ENCODE assay signal across 8 cellular contexts in the genomic region with DNA sequence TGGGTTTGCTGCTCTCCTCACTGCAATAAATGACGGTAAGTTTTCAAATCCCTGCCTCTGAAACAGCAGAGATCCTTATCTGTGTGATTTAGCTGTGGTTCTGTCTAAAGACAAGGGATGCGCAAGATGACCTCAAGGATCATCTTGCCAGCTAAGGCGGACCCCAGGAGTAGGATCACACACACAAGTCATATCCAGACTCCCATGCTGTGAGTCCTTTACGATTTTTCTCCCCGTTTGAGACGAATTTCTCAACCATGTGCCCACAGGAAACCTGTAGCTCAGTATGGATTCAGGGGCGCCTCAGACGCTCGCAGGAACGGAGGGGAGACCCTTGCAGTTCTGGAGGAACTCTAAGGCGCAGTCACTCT. TPM values are rescaled to one million over a fixed set of nuclear protein-coding genes. Genes with fewer than 3 reads are reported as not detected.
DNase-seq lines count a peak whose midpoint lies in the region; ATAC-seq, FAIRE-seq and TF ChIP-seq lines count a peak whose summit lies in the region.

No MANE protein-coding gene starts in this region.

- peak overlapping the region; percentile 96 for H3K9ac ChIP-seq in endothelial cell of umbilical vein (replicated peaks; ENCODE audit: extremely low read depth, insufficient read depth, low read length)

- FAIRE-seq in endothelial cell of umbilical vein (lab: Jason Lieb, UNC) (no peak), D721Med (lab: Jason Lieb, UNC) (no peak)

- intact Hi-C loops in endothelial cell of umbilical vein (cut with micrococcal nuclease), result loop anchor here (5.0 to 10.0 kb wide), 2 partner anchors 54 to 566 kb away; a partner anchor contains a TSS

- 0 out of 2 replicates have a peak, but pooled peaks cover 11% of the 10 kb centered on the region for H3K4me1 Mint-ChIP-seq in HFFc6 (ENCODE audit: low read depth)
- peaks cover 7 to 10% of the 10 kb centered on the region in 2 donors for H3K4me1 Mint-ChIP-seq in natural killer cell treated with Interleukin-12 subunit alpha and Interleukin-12 subunit beta and Interleukin-15 and Interleukin-18, amount 100 ng/mL, for 72 hours (ENCODE audit: low read depth in 2 of 2)

- no peaks in the 10 kb centered on the region for H3K9me3 Mint-ChIP-seq in HFFc6
- H3K9me3 Mint-ChIP-seq in natural killer cell treated with Interleukin-12 subunit alpha and Interleukin-12 subunit beta and Interleukin-15 and Interleukin-18, amount 100 ng/mL, for 72 hours, result no peaks in the 10 kb centered on the region

- peak overlapping the region; percentile 65 for H2AFZ ChIP-seq in endothelial cell of umbilical vein (ENCODE audit: low read depth, low read length)

- no peaks in the 10 kb centered on the region for H3K9me1 ChIP-seq in endothelial cell of umbilical vein (replicated peaks; ENCODE audit: control insufficient read depth, extremely low read depth, insufficient read depth, low read length)

- no peaks in the 10 kb centered on the region for H3K36me3 Mint-ChIP-seq in HFFc6 (ENCODE audit: low read depth)
- H3K36me3 Mint-ChIP-seq in natural killer cell treated with Interleukin-12 subunit alpha and Interleukin-12 subunit beta and Interleukin-15 and Interleukin-18, amount 100 ng/mL, for 72 hours, result no peaks in the 10 kb centered on the region

- peak overlapping the region; percentile 98 for H3K27ac Mint-ChIP-seq in HFFc6
- H3K27ac Mint-ChIP-seq in natural killer cell treated with Interleukin-12 subunit alpha and Interleukin-12 subunit beta and Interleukin-15 and Interleukin-18, amount 100 ng/mL, for 72 hours, result peak overlapping the region; percentile 91 to 95

- H3K9me3 ChIP-seq in endothelial cell of umbilical vein (replicated peaks; ENCODE audit: control insufficient read depth, insufficient read depth, low read length), result no peaks in the 10 kb centered on the region

- no peaks in the 10 kb centered on the region for H3K36me3 ChIP-seq in endothelial cell of umbilical vein (ENCODE audit: control insufficient read depth in 2 of 2, extremely low read depth in 1 of 2, insufficient read depth in 2 of 2, low read length in 2 of 2)

- dilution Hi-C loops in endothelial cell of umbilical vein (cut with MboI; ENCODE audit: extremely low pct_ligation_motif_present, low sequenced_read_pairs), result no loop called here

- POLR2A ChIA-PET in RWPE1 (lab: Yijun Ruan, JAX; ENCODE audit: low non-redundant PET), result no interaction called here
- POLR2A ChIA-PET in endothelial cell of umbilical vein (lab: Charles Lee), result interaction anchor here (0.7 to 1.1 kb wide), 2 partner anchors 11 to 240 kb away, joined by 3 to 6 read pairs; a partner anchor contains a TSS

- H3K27me3 ChIP-seq in endothelial cell of umbilical vein (ENCODE audit: control insufficient read depth in 2 of 2, insufficient read depth in 2 of 2, low read length in 2 of 2), result no peaks in the 10 kb centered on the region

- H3K27ac ChIP-seq in RWPE1 (peak overlapping the region; percentile 77), endothelial cell of umbilical vein (ENCODE audit: insufficient read depth, low read depth, low read length) (peak overlapping the region; percentile 34)

- H3K4me3 ChIP-seq in GM12875 (ENCODE audit: low read depth, low read length), result peak overlapping the region; percentile 65
- peak overlapping the region; percentile 94 to 97 (median 96) for H3K4me3 ChIP-seq in endothelial cell of umbilical vein (replicated peaks in 1 of 3; ENCODE audit: insufficient read depth in 1 of 3, low read depth in 1 of 3, low read length in 3 of 3)

- DNase-seq in HFFc6, result peak; percentile 36
- DNase-seq in RWPE1 (ENCODE audit: low spot score), result peak; percentile 29
- DNase-seq in endothelial cell of umbilical vein (ENCODE audit: low read depth, low spot score), result peak; percentile 61
- no peak for DNase-seq in natural killer cell treated with Interleukin-12 subunit alpha and Interleukin-12 subunit beta and Interleukin-15 and Interleukin-18, amount 100 ng/mL, for 72 hours (ENCODE audit: low spot score)
- DNase-seq in D721Med (ENCODE audit: insufficient read length, low spot score), result no peak
- no peak for DNase-seq in NCI-H2196 (lab: John Stamatoyannopoulos, UW; ENCODE audit: unreplicated experiment)

- peak; percentile 33 to 54 for ATAC-seq in natural killer cell treated with Interleukin-12 subunit alpha and Interleukin-12 subunit beta and Interleukin-15 and Interleukin-18, amount 100 ng/mL, for 72 hours
- ATAC-seq in GM18502 (IDR thresholded peaks at IDR 0.05; ENCODE audit: poor library complexity, unreplicated experiment), result no peak

- CTCF ChIA-PET in RWPE1 (lab: Yijun Ruan, JAX) (interaction anchor here (0.5 to 1.5 kb wide), 17 partner anchors 9 to 935 kb away, joined by 3 to 10 read pairs (median 3); a partner anchor contains a TSS), endothelial cell of umbilical vein (lab: Charles Lee) (interaction anchor here (0.6 to 2.6 kb wide), 28 partner anchors 8 to 569 kb away, joined by 3 to 22 read pairs (median 4); a partner anchor contains a TSS)

- H4K20me1 ChIP-seq in endothelial cell of umbilical vein (replicated peaks; ENCODE audit: control insufficient read depth, extremely low read depth, insufficient read depth, low read length), result peaks cover 3% of the 10 kb centered on the region

- peaks cover 12% of the 10 kb centered on the region for H3K4me1 ChIP-seq in endothelial cell of umbilical vein (ENCODE audit: control insufficient read depth, extremely low read depth, insufficient read depth, low read length)

- no peaks in the 10 kb centered on the region; the same call in 1 of the 2 replicates for H3K27me3 Mint-ChIP-seq in HFFc6 (ENCODE audit: insufficient read depth)
- peaks cover 6 to 7% of the 10 kb centered on the region in 2 donors for H3K27me3 Mint-ChIP-seq in natural killer cell treated with Interleukin-12 subunit alpha and Interleukin-12 subunit beta and Interleukin-15 and Interleukin-18, amount 100 ng/mL, for 72 hours

- peaks cover 50% of the 10 kb centered on the region for H3K79me2 ChIP-seq in endothelial cell of umbilical vein (ENCODE audit: control insufficient read depth, insufficient read depth, low read length)

- no peak overlapping the region for H3K4me3 Mint-ChIP-seq in HFFc6
- H3K4me3 Mint-ChIP-seq in natural killer cell treated with Interleukin-12 subunit alpha and Interleukin-12 subunit beta and Interleukin-15 and Interleukin-18, amount 100 ng/mL, for 72 hours, result peak overlapping the region; percentile 93

- H3K4me2 ChIP-seq in endothelial cell of umbilical vein (ENCODE audit: insufficient read depth, low read length), result peak overlapping the region; percentile 97

- no peak for TF ChIP-seq POLR2A in endothelial cell of umbilical vein (IDR thresholded peaks at IDR 0.05; ENCODE audit: low read depth, low read length)

- BruUV-seq in endothelial cell of umbilical vein (replicated peaks; lab: Mats Ljungman, UMichigan), result TSS peak; percentile 44

- TF ChIP-seq CTCF in GM12875 (IDR thresholded peaks at IDR 0.05; ENCODE audit: borderline replicate concordance, insufficient read depth, low read depth, low read length) (no peak), HFFc6 (IDR thresholded peaks at IDR 0.05) (no peak), RWPE1 (conservative IDR thresholded peaks at IDR 0.05; ENCODE audit: low read depth) (no peak), endothelial cell of umbilical vein (IDR thresholded peaks at IDR 0.05; ENCODE audit: extremely low read depth in 1 of 2, insufficient read depth in 1 of 2, low read depth in 1 of 2, low read length in 2 of 2) (no peak), D721Med (IDR thresholded peaks at IDR 0.05; ENCODE audit: insufficient read depth, missing control alignments) (no peak)

RNA-seq across cellular contexts. Expression of a gene that starts 11.1 kb away (rescaled TPM):
- 100 to 1,000 TPM; 222 to 286 (median 236) TPM for total RNA-seq in HFFc6 (2021; fragmentation: NEBNext Ultra II Directional; extraction: Animal tissue kit (Norgen Biotek cat#: 25700))
- 165 and 170 TPM in 2 replicates for total RNA-seq in endothelial cell of umbilical vein
- 120 and 130 TPM in 2 replicates for polyA plus RNA-seq in endothelial cell of umbilical vein
- 110 and 121 TPM in 2 replicates for polyA plus RNA-seq in endothelial cell of umbilical vein (2011; cell fraction: cytosol; rRNA removed)
- 166 and 178 TPM in 2 replicates for polyA plus RNA-seq in endothelial cell of umbilical vein (2011; cell fraction: nucleus; rRNA removed)
- polyA plus RNA-seq in endothelial cell of umbilical vein (2012), result 149 and 151 TPM in 2 replicates
- 220 and 227 TPM in 2 replicates for polyA minus RNA-seq in endothelial cell of umbilical vein
- polyA minus RNA-seq in endothelial cell of umbilical vein (2011; cell fraction: cytosol; rRNA and poly(A)+ RNA removed), result 83.8 TPM
- polyA minus RNA-seq in endothelial cell of umbilical vein (2011; cell fraction: nucleus; rRNA and poly(A)+ RNA removed), result 58.7 and 74.9 TPM in 2 replicates
- total RNA-seq in natural killer cell treated with Interleukin-12 subunit alpha and Interleukin-12 subunit beta and Interleukin-15 and Interleukin-18, amount 100 ng/mL, for 72 hours, result 100 to 1,000 TPM in 1 of 2 donors, 10 to 100 TPM in 1; 97.8 to 106 TPM

RNA-seq across cellular contexts. Expression of a gene that starts 30.2 kb away (rescaled TPM):
- total RNA-seq in HFFc6 (2021; fragmentation: NEBNext Ultra II Directional; extraction: Animal tissue kit (Norgen Biotek cat#: 25700)), result 1 to 10 TPM in 5 of 6 experiments, under 1 TPM in 1; 0.53 to 2.3 (median 1.4) TPM
- total RNA-seq in endothelial cell of umbilical vein, result 0.51 and 0.71 TPM in 2 replicates
- polyA plus RNA-seq in endothelial cell of umbilical vein, result 0.16 and 0.17 TPM in 2 replicates
- polyA plus RNA-seq in endothelial cell of umbilical vein (2011; cell fraction: cytosol; rRNA removed), result 0.07 and 0.13 TPM in 2 replicates
- polyA plus RNA-seq in endothelial cell of umbilical vein (2011; cell fraction: nucleus; rRNA removed), result 0.17 TPM in 1 of 2 replicates, not detected in the other
- 0.12 and 0.40 TPM in 2 replicates for polyA plus RNA-seq in endothelial cell of umbilical vein (2012)
- not detected in 2 replicates for polyA minus RNA-seq in endothelial cell of umbilical vein
- 1.0 TPM for polyA minus RNA-seq in endothelial cell of umbilical vein (2011; cell fraction: cytosol; rRNA and poly(A)+ RNA removed)
- not detected in 2 replicates for polyA minus RNA-seq in endothelial cell of umbilical vein (2011; cell fraction: nucleus; rRNA and poly(A)+ RNA removed)
- 1 to 10 TPM; 1.7 to 2.2 TPM for total RNA-seq in natural killer cell treated with Interleukin-12 subunit alpha and Interleukin-12 subunit beta and Interleukin-15 and Interleukin-18, amount 100 ng/mL, for 72 hours

RNA-seq across cellular contexts. Expression of a gene that starts 30.3 kb away (rescaled TPM):
- 10 to 100 TPM; 30.7 to 37.7 (median 33.4) TPM for total RNA-seq in HFFc6 (2021; fragmentation: NEBNext Ultra II Directional; extraction: Animal tissue kit (Norgen Biotek cat#: 25700))
- 21.7 and 24.9 TPM in 2 replicates for total RNA-seq in endothelial cell of umbilical vein
- 46.3 and 53.0 TPM in 2 replicates for polyA plus RNA-seq in endothelial cell of umbilical vein
- 32.1 and 36.6 TPM in 2 replicates for polyA plus RNA-seq in endothelial cell of umbilical vein (2011; cell fraction: cytosol; rRNA removed)
- 25.6 and 29.4 TPM in 2 replicates for polyA plus RNA-seq in endothelial cell of umbilical vein (2011; cell fraction: nucleus; rRNA removed)
- 18.2 and 22.5 TPM in 2 replicates for polyA plus RNA-seq in endothelial cell of umbilical vein (2012)
- 32.4 and 35.7 TPM in 2 replicates for polyA minus RNA-seq in endothelial cell of umbilical vein
- polyA minus RNA-seq in endothelial cell of umbilical vein (2011; cell fraction: cytosol; rRNA and poly(A)+ RNA removed), result 58.5 TPM
- 5.0 and 5.5 TPM in 2 replicates for polyA minus RNA-seq in endothelial cell of umbilical vein (2011; cell fraction: nucleus; rRNA and poly(A)+ RNA removed)
- total RNA-seq in natural killer cell treated with Interleukin-12 subunit alpha and Interleukin-12 subunit beta and Interleukin-15 and Interleukin-18, amount 100 ng/mL, for 72 hours, result 10 to 100 TPM; 41.8 to 44.9 TPM

RNA-seq across cellular contexts. Expression of a gene that starts 48.0 kb away (rescaled TPM):
- under 1 TPM in 3 of 6 experiments, not detected in 3; 0.19 to 0.40 (median 0.31) TPM for total RNA-seq in HFFc6 (2021; fragmentation: NEBNext Ultra II Directional; extraction: Animal tissue kit (Norgen Biotek cat#: 25700))
- 0.97 and 1.2 TPM in 2 replicates for total RNA-seq in endothelial cell of umbilical vein
- polyA plus RNA-seq in endothelial cell of umbilical vein, result 0.12 and 0.21 TPM in 2 replicates
- 0.08 and 0.12 TPM in 2 replicates for polyA plus RNA-seq in endothelial cell of umbilical vein (2011; cell fraction: cytosol; rRNA removed)
- polyA plus RNA-seq in endothelial cell of umbilical vein (2011; cell fraction: nucleus; rRNA removed), result 0.37 and 2.0 TPM in 2 replicates
- polyA plus RNA-seq in endothelial cell of umbilical vein (2012), result 0.28 and 0.44 TPM in 2 replicates
- polyA minus RNA-seq in endothelial cell of umbilical vein, result 0.59 and 0.61 TPM in 2 replicates
- not detected for polyA minus RNA-seq in endothelial cell of umbilical vein (2011; cell fraction: cytosol; rRNA and poly(A)+ RNA removed)
- polyA minus RNA-seq in endothelial cell of umbilical vein (2011; cell fraction: nucleus; rRNA and poly(A)+ RNA removed), result 1.2 and 2.2 TPM in 2 replicates
- total RNA-seq in natural killer cell treated with Interleukin-12 subunit alpha and Interleukin-12 subunit beta and Interleukin-15 and Interleukin-18, amount 100 ng/mL, for 72 hours, result 1 to 10 TPM; 1.2 to 3.2 TPM

RNA-seq across cellular contexts. Expression of a gene that starts 50.5 kb away (rescaled TPM):
- total RNA-seq in HFFc6 (2021; fragmentation: NEBNext Ultra II Directional; extraction: Animal tissue kit (Norgen Biotek cat#: 25700)), result 10 to 100 TPM; 12.7 to 14.8 (median 13.6) TPM
- 19.8 and 20.0 TPM in 2 replicates for total RNA-seq in endothelial cell of umbilical vein
- polyA plus RNA-seq in endothelial cell of umbilical vein, result 20.7 and 27.5 TPM in 2 replicates
- polyA plus RNA-seq in endothelial cell of umbilical vein (2011; cell fraction: cytosol; rRNA removed), result 11.3 and 13.3 TPM in 2 replicates
- 51.6 and 64.1 TPM in 2 replicates for polyA plus RNA-seq in endothelial cell of umbilical vein (2011; cell fraction: nucleus; rRNA removed)
- polyA plus RNA-seq in endothelial cell of umbilical vein (2012), result 7.1 and 11.5 TPM in 2 replicates
- 28.3 and 29.1 TPM in 2 replicates for polyA minus RNA-seq in endothelial cell of umbilical vein
- 4.0 TPM for polyA minus RNA-seq in endothelial cell of umbilical vein (2011; cell fraction: cytosol; rRNA and poly(A)+ RNA removed)
- 14.6 and 21.6 TPM in 2 replicates for polyA minus RNA-seq in endothelial cell of umbilical vein (2011; cell fraction: nucleus; rRNA and poly(A)+ RNA removed)
- total RNA-seq in natural killer cell treated with Interleukin-12 subunit alpha and Interleukin-12 subunit beta and Interleukin-15 and Interleukin-18, amount 100 ng/mL, for 72 hours, result 10 to 100 TPM in 1 of 2 donors, 1 to 10 TPM in 1; 4.6 to 11.6 TPM

Comparison
In these comparisons a context has a peak if more than half of its experiments do, and no peak if none do; other contexts are left out.
1. DNase-seq: peak in HFFc6 (single experiment), RWPE1 (single experiment) and endothelial cell of umbilical vein (single experiment); none in natural killer cell treated with Interleukin-12 subunit alpha and Interleukin-12 subunit beta and Interleukin-15 and Interleukin-18, amount 100 ng/mL, for 72 hours (single experiment), D721Med (single experiment) and NCI-H2196 (single experiment).